Comparison of ENCODE assay signal across 8 cellular contexts in genomic region chr11:13335319-13335718, GRCh38. TPM values are rescaled to one million over a fixed set of nuclear protein-coding genes. Genes with fewer than 3 reads are reported as not detected.
DNase-seq lines count a peak whose midpoint lies in the region; ATAC-seq and TF ChIP-seq lines count a peak whose summit lies in the region.

No MANE protein-coding gene starts in this region.

- no peak overlapping the region for H3K4me3 Mint-ChIP-seq in activated CD4-positive, alpha-beta memory T cell treated with anti-CD3 and anti-CD28 coated beads for 36 hours
- no peak overlapping the region for H3K4me3 Mint-ChIP-seq in effector memory CD8-positive, alpha-beta T cell
- no peak overlapping the region for H3K4me3 Mint-ChIP-seq in stimulated activated memory B cell treated with anti-CD40 and anti-IgM and Interleukin-4, amounts not matched to agents 10 μg/mL and 1 μg/mL and 100 μg/mL, for 72 hours

- DNase-seq in NCI-H82 (lab: John Stamatoyannopoulos, UW) (peak; percentile 69), myocyte (ENCODE audit: low read depth) (peak; percentile 78)
- DNase-seq in activated CD4-positive, alpha-beta memory T cell treated with anti-CD3 and anti-CD28 coated beads for 36 hours: peak; percentile 83
- DNase-seq in effector memory CD8-positive, alpha-beta T cell: peak; percentile 69 to 75 (median 70)

- TF ChIP-seq CTCF in 22Rv1 (IDR thresholded peaks at IDR 0.05): peak; percentile 88

- H3K27ac Mint-ChIP-seq in activated CD4-positive, alpha-beta memory T cell treated with anti-CD3 and anti-CD28 coated beads for 36 hours: no peak overlapping the region
- no peak overlapping the region for H3K27ac Mint-ChIP-seq in effector memory CD8-positive, alpha-beta T cell
- H3K27ac Mint-ChIP-seq in stimulated activated memory B cell treated with anti-CD40 and anti-IgM and Interleukin-4, amounts not matched to agents 10 μg/mL and 1 μg/mL and 100 μg/mL, for 72 hours: no peak overlapping the region

- POLR2A ChIA-PET in activated CD4-positive, alpha-beta memory T cell treated with anti-CD3 and anti-CD28 coated beads for 36 hours (lab: Charles Lee): interaction anchor here (1.0 kb wide), 1 partner anchor 56 kb away, joined by 3 read pairs; no protein-coding TSS in a partner anchor

- intact Hi-C loops in activated CD4-positive, alpha-beta memory T cell treated with anti-CD3 and anti-CD28 coated beads for 36 hours (cut with micrococcal nuclease): loop anchor here (1.0 to 5.0 kb wide), 4 partner anchors 17 to 332 kb away; partner anchors contain the start of genes BMAL1 and FAR1

- ATAC-seq in GM18498 (IDR thresholded peaks at IDR 0.05; ENCODE audit: unreplicated experiment) (peak; percentile 54), HG03354 (IDR thresholded peaks at IDR 0.05; ENCODE audit: poor library complexity, severe bottlenecking, unreplicated experiment) (peak; percentile 52)
- ATAC-seq in effector memory CD8-positive, alpha-beta T cell (replicated peaks): peak; percentile 60
- peak; percentile 63 for ATAC-seq in stimulated activated memory B cell treated with anti-CD40 and anti-IgM and Interleukin-4, amounts not matched to agents 10 μg/mL and 1 μg/mL and 100 μg/mL, for 72 hours

- CTCF ChIA-PET in activated CD4-positive, alpha-beta memory T cell treated with anti-CD3 and anti-CD28 coated beads for 36 hours (lab: Charles Lee): interaction anchor here (0.7 to 5.6 kb wide), 43 partner anchors 9 to 736 kb away, joined by 3 to 52 read pairs (median 8); no protein-coding TSS in a partner anchor

- peaks cover 77% of the 10 kb centered on the region for H3K4me1 Mint-ChIP-seq in activated CD4-positive, alpha-beta memory T cell treated with anti-CD3 and anti-CD28 coated beads for 36 hours (ENCODE audit: low read depth)
- H3K4me1 Mint-ChIP-seq in effector memory CD8-positive, alpha-beta T cell (ENCODE audit: low read depth in 2 of 2): peaks cover 64 to 69% of the 10 kb centered on the region in 2 donors
- H3K4me1 Mint-ChIP-seq in stimulated activated memory B cell treated with anti-CD40 and anti-IgM and Interleukin-4, amounts not matched to agents 10 μg/mL and 1 μg/mL and 100 μg/mL, for 72 hours: peaks cover 47% of the 10 kb centered on the region

- H3K27me3 Mint-ChIP-seq in activated CD4-positive, alpha-beta memory T cell treated with anti-CD3 and anti-CD28 coated beads for 36 hours: no peaks in the 10 kb centered on the region
- H3K27me3 Mint-ChIP-seq in effector memory CD8-positive, alpha-beta T cell: no peaks in the 10 kb centered on the region
- no peaks in the 10 kb centered on the region for H3K27me3 Mint-ChIP-seq in stimulated activated memory B cell treated with anti-CD40 and anti-IgM and Interleukin-4, amounts not matched to agents 10 μg/mL and 1 μg/mL and 100 μg/mL, for 72 hours

- H3K27ac ChIP-seq in 22Rv1: no peak overlapping the region

- H3K36me3 Mint-ChIP-seq in activated CD4-positive, alpha-beta memory T cell treated with anti-CD3 and anti-CD28 coated beads for 36 hours: no peaks in the 10 kb centered on the region
- H3K36me3 Mint-ChIP-seq in effector memory CD8-positive, alpha-beta T cell (ENCODE audit: insufficient read depth): peaks cover 10% of the 10 kb centered on the region
- H3K36me3 Mint-ChIP-seq in stimulated activated memory B cell treated with anti-CD40 and anti-IgM and Interleukin-4, amounts not matched to agents 10 μg/mL and 1 μg/mL and 100 μg/mL, for 72 hours: peaks cover 4% of the 10 kb centered on the region

- H3K9me3 Mint-ChIP-seq in activated CD4-positive, alpha-beta memory T cell treated with anti-CD3 and anti-CD28 coated beads for 36 hours: no peaks in the 10 kb centered on the region
- H3K9me3 Mint-ChIP-seq in effector memory CD8-positive, alpha-beta T cell: no peaks in the 10 kb centered on the region
- H3K9me3 Mint-ChIP-seq in stimulated activated memory B cell treated with anti-CD40 and anti-IgM and Interleukin-4, amounts not matched to agents 10 μg/mL and 1 μg/mL and 100 μg/mL, for 72 hours: no peaks in the 10 kb centered on the region

RNA-seq across cellular contexts. Expression of gene BMAL1, which starts 57.7 kb away (rescaled TPM):
- total RNA-seq in activated CD4-positive, alpha-beta memory T cell treated with anti-CD3 and anti-CD28 coated beads for 36 hours: 10 to 100 TPM; 20.2 to 24.8 TPM
- 10.5 and 14.4 TPM in 2 replicates for total RNA-seq in myocyte
- polyA plus RNA-seq in myocyte (2012): 13.0 TPM
